3 cellular contexts compared by ENCODE assay signal in the genomic region with DNA sequence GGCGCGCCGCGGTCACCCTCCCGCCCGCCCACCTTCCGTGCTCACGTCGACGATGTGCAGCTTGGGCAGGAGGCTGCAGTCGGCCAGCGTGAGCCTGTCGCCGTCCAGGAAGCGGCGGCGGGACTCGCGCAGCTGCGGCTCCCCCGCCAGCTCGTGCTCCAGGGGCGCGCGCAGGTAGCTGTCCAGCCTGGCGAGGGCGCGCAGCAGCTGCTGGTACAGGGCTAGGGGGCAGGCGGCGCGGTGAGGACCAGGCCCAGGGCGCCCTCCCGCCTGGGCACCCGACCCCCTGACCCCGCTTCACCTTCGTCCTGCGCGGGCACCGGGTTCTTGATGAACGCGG.
A peak's percentile ranks its signal among the peaks of the same experiment; 100 is the strongest.
TF ChIP-seq lines count a peak whose summit lies in the region.

No MANE protein-coding gene starts in this region.

TF ChIP-seq in GM23338, 12 proteins besides CTCF, POLR2A, EP300 and RAD21 (continues in another document):
- TF ChIP-seq JUNB (IDR thresholded peaks at IDR 0.05; ENCODE audit: unreplicated experiment) (no peak), STAT1 (IDR thresholded peaks at IDR 0.05; ENCODE audit: unreplicated experiment) (no peak), EZH2phosphoT487 (IDR thresholded peaks at IDR 0.05; ENCODE audit: unreplicated experiment) (no peak), CREB1 (CRISPR knock-in tag; IDR thresholded peaks at IDR 0.05; ENCODE audit: low read depth) (no peak)
- TF ChIP-seq, protein P1, sequence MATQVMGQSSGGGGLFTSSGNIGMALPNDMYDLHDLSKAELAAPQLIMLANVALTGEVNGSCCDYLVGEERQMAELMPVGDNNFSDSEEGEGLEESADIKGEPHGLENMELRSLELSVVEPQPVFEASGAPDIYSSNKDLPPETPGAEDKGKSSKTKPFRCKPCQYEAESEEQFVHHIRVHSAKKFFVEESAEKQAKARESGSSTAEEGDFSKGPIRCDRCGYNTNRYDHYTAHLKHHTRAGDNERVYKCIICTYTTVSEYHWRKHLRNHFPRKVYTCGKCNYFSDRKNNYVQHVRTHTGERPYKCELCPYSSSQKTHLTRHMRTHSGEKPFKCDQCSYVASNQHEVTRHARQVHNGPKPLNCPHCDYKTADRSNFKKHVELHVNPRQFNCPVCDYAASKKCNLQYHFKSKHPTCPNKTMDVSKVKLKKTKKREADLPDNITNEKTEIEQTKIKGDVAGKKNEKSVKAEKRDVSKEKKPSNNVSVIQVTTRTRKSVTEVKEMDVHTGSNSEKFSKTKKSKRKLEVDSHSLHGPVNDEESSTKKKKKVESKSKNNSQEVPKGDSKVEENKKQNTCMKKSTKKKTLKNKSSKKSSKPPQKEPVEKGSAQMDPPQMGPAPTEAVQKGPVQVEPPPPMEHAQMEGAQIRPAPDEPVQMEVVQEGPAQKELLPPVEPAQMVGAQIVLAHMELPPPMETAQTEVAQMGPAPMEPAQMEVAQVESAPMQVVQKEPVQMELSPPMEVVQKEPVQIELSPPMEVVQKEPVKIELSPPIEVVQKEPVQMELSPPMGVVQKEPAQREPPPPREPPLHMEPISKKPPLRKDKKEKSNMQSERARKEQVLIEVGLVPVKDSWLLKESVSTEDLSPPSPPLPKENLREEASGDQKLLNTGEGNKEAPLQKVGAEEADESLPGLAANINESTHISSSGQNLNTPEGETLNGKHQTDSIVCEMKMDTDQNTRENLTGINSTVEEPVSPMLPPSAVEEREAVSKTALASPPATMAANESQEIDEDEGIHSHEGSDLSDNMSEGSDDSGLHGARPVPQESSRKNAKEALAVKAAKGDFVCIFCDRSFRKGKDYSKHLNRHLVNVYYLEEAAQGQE (IDR thresholded peaks at IDR 0.05; ENCODE audit: unreplicated experiment): peak; percentile 69

TF ChIP-seq in K562, 482 proteins besides CTCF, POLR2A, EP300 and RAD21:
- TF ChIP-seq ZBTB33 (CRISPR knock-in tag; IDR thresholded peaks at IDR 0.05): peak; percentile 97
- peak; percentile 41 for TF ChIP-seq RBM22 (IDR thresholded peaks at IDR 0.05; ENCODE audit: low read depth, low read length, poor library complexity, severe bottlenecking)
- no peak for TF ChIP-seq RAD51 (IDR thresholded peaks at IDR 0.05; ENCODE audit: borderline replicate concordance, low read depth)
- TF ChIP-seq HNRNPL (IDR thresholded peaks at IDR 0.05; ENCODE audit: low read depth, low read length): 0 out of 2 replicates have a peak, but pooled peaks have one; percentile 39
TF ChIP-seq in K562: peak in this region for 3.

TF ChIP-seq in GM12891, 5 proteins besides CTCF, POLR2A, EP300 and RAD21:
- TF ChIP-seq POLR2AphosphoS5 (IDR thresholded peaks at IDR 0.05; ENCODE audit: low read depth, low read length) (no peak), SPI1 (IDR thresholded peaks at IDR 0.05; ENCODE audit: low read depth, low read length) (no peak), PAX5 (IDR thresholded peaks at IDR 0.05; ENCODE audit: insufficient read depth, low read length, severe bottlenecking) (no peak), TAF1 (IDR thresholded peaks at IDR 0.05; ENCODE audit: low read depth, low read length) (no peak), POU2F2 (IDR thresholded peaks at IDR 0.05; ENCODE audit: low read depth, low read length) (no peak)
